ENCODE assay signal across 14 cellular contexts in genomic region chr1:232383455-232384074, GRCh38.
DNase-seq lines count a peak whose midpoint lies in the region; ATAC-seq and TF ChIP-seq lines count a peak whose summit lies in the region.
"Had no signal": no experiment of that assay in that cellular context is flagged by ENCODE, and none has a peak within 500 bp of the region (broad histone marks: within the 10 kb centered on the region; RNA-seq: fewer than 3 reads in every experiment).

No MANE protein-coding gene starts in this region.

- H3K4me1 ChIP-seq in HEK293 (ENCODE audit: control insufficient read depth, insufficient read depth, low read length) (no peaks in the 10 kb centered on the region), foreskin keratinocyte (no peaks in the 10 kb centered on the region), smooth muscle cell (ENCODE audit: low read depth) (no peaks in the 10 kb centered on the region), ascending aorta (no peaks in the 10 kb centered on the region)

- H3K27me3 ChIP-seq in WERI-Rb-1 (ENCODE audit: insufficient read depth, low read depth, severe bottlenecking) (peaks cover 59% of the 10 kb centered on the region), foreskin keratinocyte (no peaks in the 10 kb centered on the region), smooth muscle cell (ENCODE audit: low read depth) (no peaks in the 10 kb centered on the region), ascending aorta (no peaks in the 10 kb centered on the region)

- 70% methylated on average over 11 of the region's 11 CpGs for WGBS in smooth muscle cell (ENCODE audit: low lambda C conversion rate)

- ATAC-seq in foreskin keratinocyte, result peak; percentile 43
- ATAC-seq: Right ventricle myocardium inferior had no signal

- H3K27ac ChIP-seq in HEK293 (ENCODE audit: extremely low read depth, low read depth, low read length) (no peak overlapping the region), WERI-Rb-1 (no peak overlapping the region), foreskin keratinocyte (no peak overlapping the region), smooth muscle cell (ENCODE audit: low read depth) (peak overlapping the region; percentile 88), ascending aorta (no peak overlapping the region)

- peak overlapping the region; percentile 33 for H3K9ac ChIP-seq in smooth muscle cell (ENCODE audit: low read depth)

- intact Hi-C loops in ascending aorta (cut with DNase I), result no loop called here

- TF ChIP-seq CTCF in HEK293 (tag by site-specific recombination; IDR thresholded peaks at IDR 0.05), result no peak
- TF ChIP-seq CTCF in WERI-Rb-1 (IDR thresholded peaks at IDR 0.05; ENCODE audit: low read depth, low read length), result no peak
- no peak for TF ChIP-seq CTCF in foreskin keratinocyte (conservative IDR thresholded peaks at IDR 0.05)
- no peak for TF ChIP-seq CTCF in smooth muscle cell (IDR thresholded peaks at IDR 0.05; ENCODE audit: borderline replicate concordance, insufficient read depth, poor library complexity, severe bottlenecking)
- no peak for TF ChIP-seq CTCF in ascending aorta (IDR thresholded peaks at IDR 0.05)

- POLR2A ChIA-PET in HEK293 (lab: Yijun Ruan, JAX), result no interaction called here

- CTCF ChIA-PET in HEK293 (lab: Yijun Ruan, JAX), result interaction anchor here (1.0 to 1.5 kb wide), 2 partner anchors 212 to 451 kb away, joined by 3 read pairs; no protein-coding TSS in a partner anchor

- peak; percentile 8 for DNase-seq in WERI-Rb-1
- no peak for DNase-seq in foreskin keratinocyte
- DNase-seq in smooth muscle cell (lab: John Stamatoyannopoulos, UW; ENCODE audit: unreplicated experiment), result no peak
- DNase-seq in NCI-H1048 (lab: John Stamatoyannopoulos, UW), result no peak
- no peak for DNase-seq in DMS153 (lab: John Stamatoyannopoulos, UW)
- no peak for DNase-seq in ascending aorta (ENCODE audit: low spot score in 2 of 2)
- DNase-seq: ACHN, AML-193, H7, NCI-H1436, NCI-H2081, NCI-H510A treated with DMSO at 0.1 percent for 48 hours had no signal

- no peaks in the 10 kb centered on the region for H4K20me1 ChIP-seq in smooth muscle cell (ENCODE audit: low read depth)

- H3K4me2 ChIP-seq in smooth muscle cell, result peak overlapping the region; percentile 67

- H2AFZ ChIP-seq in smooth muscle cell (ENCODE audit: low read depth), result no peak overlapping the region

- H3K4me3 ChIP-seq in HEK293 (ENCODE audit: low read depth, low read length), result no peak overlapping the region
- H3K4me3 ChIP-seq in WERI-Rb-1 (ENCODE audit: low read depth, low read length), result no peak overlapping the region
- no peak overlapping the region for H3K4me3 ChIP-seq in smooth muscle cell
- H3K4me3 ChIP-seq in ascending aorta, result no peak overlapping the region

- no peaks in the 10 kb centered on the region for H3K79me2 ChIP-seq in smooth muscle cell (ENCODE audit: low read depth)

- no peaks in the 10 kb centered on the region for H3K36me3 ChIP-seq in HEK293 (ENCODE audit: control insufficient read depth in 2 of 2, insufficient read depth in 1 of 2, low read length in 2 of 2)
- no peaks in the 10 kb centered on the region for H3K36me3 ChIP-seq in WERI-Rb-1
- H3K36me3 ChIP-seq in smooth muscle cell (ENCODE audit: low read depth), result no peaks in the 10 kb centered on the region
- no peaks in the 10 kb centered on the region for H3K36me3 ChIP-seq in ascending aorta

- H3K9me3 ChIP-seq in HEK293 (ENCODE audit: control insufficient read depth, insufficient read depth, low read depth, low read length), result no peaks in the 10 kb centered on the region
- peaks cover 4% of the 10 kb centered on the region for H3K9me3 ChIP-seq in WERI-Rb-1 (ENCODE audit: severe bottlenecking)
- H3K9me3 ChIP-seq in smooth muscle cell (replicated peaks; ENCODE audit: low read depth), result no peaks in the 10 kb centered on the region
- H3K9me3 ChIP-seq in ascending aorta, result no peaks in the 10 kb centered on the region

- peaks cover 12% of the 10 kb centered on the region for H3F3A ChIP-seq in smooth muscle cell (ENCODE audit: low read depth)

TF ChIP-seq in HEK293, 187 proteins besides CTCF, POLR2A, EP300 and RAD21:
- TF ChIP-seq ZNF600 (tag by site-specific recombination; IDR thresholded peaks at IDR 0.05) (peak; percentile 23; the same call in 1 of the 2 replicates), ZNF530 (tag by site-specific recombination; IDR thresholded peaks at IDR 0.05; ENCODE audit: low read depth) (no peak), KLF1 (tag by site-specific recombination; IDR thresholded peaks at IDR 0.05) (0 out of 2 replicates have a peak, but pooled peaks have one; percentile 7), ZNF76 (tag by site-specific recombination; IDR thresholded peaks at IDR 0.05; ENCODE audit: borderline replicate concordance, low read depth) (no peak), ZNF639 (tag by site-specific recombination; IDR thresholded peaks at IDR 0.05) (no peak), ZNF266 (tag by site-specific recombination; IDR thresholded peaks at IDR 0.05; ENCODE audit: low read depth) (peak; percentile 77)
- TF ChIP-seq, protein P1, sequence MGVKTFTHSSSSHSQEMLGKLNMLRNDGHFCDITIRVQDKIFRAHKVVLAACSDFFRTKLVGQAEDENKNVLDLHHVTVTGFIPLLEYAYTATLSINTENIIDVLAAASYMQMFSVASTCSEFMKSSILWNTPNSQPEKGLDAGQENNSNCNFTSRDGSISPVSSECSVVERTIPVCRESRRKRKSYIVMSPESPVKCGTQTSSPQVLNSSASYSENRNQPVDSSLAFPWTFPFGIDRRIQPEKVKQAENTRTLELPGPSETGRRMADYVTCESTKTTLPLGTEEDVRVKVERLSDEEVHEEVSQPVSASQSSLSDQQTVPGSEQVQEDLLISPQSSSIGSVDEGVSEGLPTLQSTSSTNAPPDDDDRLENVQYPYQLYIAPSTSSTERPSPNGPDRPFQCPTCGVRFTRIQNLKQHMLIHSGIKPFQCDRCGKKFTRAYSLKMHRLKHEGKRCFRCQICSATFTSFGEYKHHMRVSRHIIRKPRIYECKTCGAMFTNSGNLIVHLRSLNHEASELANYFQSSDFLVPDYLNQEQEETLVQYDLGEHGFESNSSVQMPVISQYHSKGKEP (tag by site-specific recombination; IDR thresholded peaks at IDR 0.05), result no peak
